Comparison of ENCODE assay signal across 15 cellular contexts in the genomic region with DNA sequence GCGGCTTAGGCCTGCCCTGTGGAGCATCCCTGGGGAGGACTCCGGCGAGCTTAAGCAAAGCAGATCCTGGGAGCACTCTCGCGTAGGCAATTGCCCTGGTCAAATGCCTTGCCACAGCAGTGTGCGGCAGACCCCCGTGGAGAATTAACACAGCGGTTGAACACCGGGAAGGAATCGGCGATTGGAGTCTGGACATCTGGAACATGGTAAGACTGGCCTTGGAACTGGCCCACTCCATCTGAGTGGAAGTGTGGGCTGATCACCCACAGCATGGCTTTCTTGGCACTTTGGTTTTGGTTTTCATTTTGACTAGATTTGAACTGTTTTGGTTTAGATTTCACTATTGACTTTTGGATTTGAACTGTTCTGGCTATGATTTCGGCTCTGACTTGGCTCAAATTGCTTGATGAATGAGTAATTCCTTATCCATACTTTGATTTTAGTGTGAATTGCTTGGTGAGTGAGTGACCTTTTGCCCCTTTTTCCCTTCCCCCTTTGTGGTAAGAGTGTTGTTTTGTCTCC.
DNase-seq lines count a peak whose midpoint lies in the region; ATAC-seq and TF ChIP-seq lines count a peak whose summit lies in the region.
"Had no signal": no experiment of that assay in that cellular context is flagged by ENCODE, and none has a peak within 500 bp of the region (broad histone marks: within the 10 kb centered on the region; RNA-seq: fewer than 3 reads in every experiment).

No MANE protein-coding gene starts in this region.

- H3K4me3 ChIP-seq in epithelial cell of proximal tubule (ENCODE audit: low read depth, low read length) (peak overlapping the region; percentile 39), SK-N-SH (ENCODE audit: low read depth in 2 of 2, low read length in 1 of 2) (no peak overlapping the region)
- H3K4me3 ChIP-seq: BLaER1, HAP-1, MG63 had no signal

- peak; percentile 26 for DNase-seq in GM13976 (ENCODE audit: low spot score)
- DNase-seq in epithelial cell of proximal tubule (ENCODE audit: low read depth) = no peak
- no peak for DNase-seq in NCI-H1417 (lab: John Stamatoyannopoulos, UW)
- DNase-seq in left ventricle myocardium superior = no peak
- DNase-seq in SK-N-SH = no peak
- no peak for DNase-seq in AG08396 (ENCODE audit: low spot score)
- DNase-seq: activated CD8-positive, alpha-beta T cell treated with anti-CD3 and anti-CD28 coated beads, Interleukin-2, amount 10 ng/mL, durations not matched to agents 7 days and 5 days; activated naive CD4-positive, alpha-beta T cell treated with anti-CD3 and anti-CD28 coated beads for 36 hours; head of caudate nucleus; left cardiac atrium; MG63 had no signal

- intact Hi-C loops in left ventricle myocardium superior (cut with micrococcal nuclease) = no loop called here

- POLR2A ChIA-PET in SK-N-SH (lab: Yijun Ruan, JAX) = no interaction called here

- WGBS in SK-N-SH (ENCODE audit: low lambda C conversion rate) = 92% methylated on average over 6 of the region's 12 CpGs

- H3K9me3 ChIP-seq in SK-N-SH = no peaks in the 10 kb centered on the region

- H3K9me2 ChIP-seq in SK-N-SH = no peaks in the 10 kb centered on the region

- TF ChIP-seq CTCF in GM13976 (IDR thresholded peaks at IDR 0.05; ENCODE audit: borderline replicate concordance, control extremely low read depth, extremely low read depth, insufficient read depth, missing control alignments) (no peak), epithelial cell of proximal tubule (conservative IDR thresholded peaks at IDR 0.05; ENCODE audit: low read depth, low read length) (no peak), SK-N-SH (IDR thresholded peaks at IDR 0.05) (no peak)

- TF ChIP-seq EP300 in SK-N-SH (IDR thresholded peaks at IDR 0.05; ENCODE audit: borderline replicate concordance in 1 of 2, low read depth in 1 of 2, low read length in 1 of 2) = no peak

- H3K4me1 ChIP-seq in SK-N-SH (ENCODE audit: control insufficient read depth in 1 of 2, insufficient read depth in 2 of 2, low read depth in 1 of 2, low read length in 1 of 2) = no peaks in the 10 kb centered on the region
- H3K4me1 ChIP-seq: BLaER1, HAP-1 had no signal

- no peak overlapping the region for H3K4me2 ChIP-seq in SK-N-SH
- H3K4me2 ChIP-seq: BLaER1 had no signal

- H3K36me3 ChIP-seq in SK-N-SH (replicated peaks in 1 of 2; ENCODE audit: control insufficient read depth in 1 of 2, insufficient read depth in 2 of 2, low read length in 1 of 2) = peaks cover 0 to 3% of the 10 kb centered on the region in 2 experiments
- H3K36me3 ChIP-seq: HAP-1, MG63 had no signal

- CTCF ChIA-PET in SK-N-SH (lab: Yijun Ruan, JAX) = no interaction called here

- no peak for TF ChIP-seq RAD21 in SK-N-SH (IDR thresholded peaks at IDR 0.05; ENCODE audit: low read length)

- no peaks in the 10 kb centered on the region for H4K20me1 ChIP-seq in SK-N-SH (ENCODE audit: insufficient read depth)
- H4K20me1 ChIP-seq: BLaER1 had no signal

- ATAC-seq in GM19324 (IDR thresholded peaks at IDR 0.05; ENCODE audit: low FRiP score, unreplicated experiment) = peak; percentile 57
- peak; percentile 64 for ATAC-seq in HG02885 (IDR thresholded peaks at IDR 0.05; ENCODE audit: poor library complexity, unreplicated experiment)
- ATAC-seq in left ventricle myocardium superior = no peak
- ATAC-seq: activated CD8-positive, alpha-beta T cell treated with anti-CD3 and anti-CD28 coated beads, Interleukin-2, amount 10 ng/mL, durations not matched to agents 7 days and 5 days; left cardiac atrium had no signal

- H3F3A ChIP-seq in SK-N-SH (replicated peaks; ENCODE audit: insufficient read depth) = no peaks in the 10 kb centered on the region

- no peaks in the 10 kb centered on the region for H3K79me2 ChIP-seq in SK-N-SH (ENCODE audit: insufficient read depth)

- H3K9ac ChIP-seq in SK-N-SH = no peak overlapping the region
- H3K9ac ChIP-seq: BLaER1 had no signal

- H2AFZ ChIP-seq in SK-N-SH (ENCODE audit: low read depth) = no peak overlapping the region

- no peaks in the 10 kb centered on the region for H3K27me3 ChIP-seq in SK-N-SH (ENCODE audit: insufficient read depth)
- H3K27me3 ChIP-seq: BLaER1, MG63 had no signal

- no peak overlapping the region for H3K27ac ChIP-seq in SK-N-SH (ENCODE audit: low read depth in 2 of 2, low read length in 1 of 2)
- H3K27ac ChIP-seq: BLaER1 had no signal

- in situ Hi-C loops in GM13976 (cut with MboI; ENCODE audit: low sequenced_read_pairs, unreplicated experiment) = no loop called here

TF ChIP-seq in SK-N-SH, 30 proteins besides CTCF, POLR2A, EP300 and RAD21:
- TF ChIP-seq NFIC (IDR thresholded peaks at IDR 0.05; ENCODE audit: borderline replicate concordance) = no peak
- TF ChIP-seq EZH2phosphoT487 (IDR thresholded peaks at IDR 0.05; ENCODE audit: borderline replicate concordance, low read depth) = no peak
- TF ChIP-seq NRF1 (IDR thresholded peaks at IDR 0.05; ENCODE audit: low read depth, low read length) = no peak
- TF ChIP-seq MEF2A (IDR thresholded peaks at IDR 0.05; ENCODE audit: borderline replicate concordance, low read depth) = no peak
- no peak for TF ChIP-seq FOXJ3 (CRISPR knock-in tag; IDR thresholded peaks at IDR 0.05)
- TF ChIP-seq SIN3A (IDR thresholded peaks at IDR 0.05; ENCODE audit: borderline replicate concordance, low read depth, low read length) = no peak
- TF ChIP-seq ZBTB33 (IDR thresholded peaks at IDR 0.05; ENCODE audit: borderline replicate concordance, low read depth) = no peak
- TF ChIP-seq CHD2 (IDR thresholded peaks at IDR 0.05; ENCODE audit: low read length, partially characterized antibody) = no peak
- TF ChIP-seq JUND (IDR thresholded peaks at IDR 0.05) = no peak
- TF ChIP-seq, protein P1, sequence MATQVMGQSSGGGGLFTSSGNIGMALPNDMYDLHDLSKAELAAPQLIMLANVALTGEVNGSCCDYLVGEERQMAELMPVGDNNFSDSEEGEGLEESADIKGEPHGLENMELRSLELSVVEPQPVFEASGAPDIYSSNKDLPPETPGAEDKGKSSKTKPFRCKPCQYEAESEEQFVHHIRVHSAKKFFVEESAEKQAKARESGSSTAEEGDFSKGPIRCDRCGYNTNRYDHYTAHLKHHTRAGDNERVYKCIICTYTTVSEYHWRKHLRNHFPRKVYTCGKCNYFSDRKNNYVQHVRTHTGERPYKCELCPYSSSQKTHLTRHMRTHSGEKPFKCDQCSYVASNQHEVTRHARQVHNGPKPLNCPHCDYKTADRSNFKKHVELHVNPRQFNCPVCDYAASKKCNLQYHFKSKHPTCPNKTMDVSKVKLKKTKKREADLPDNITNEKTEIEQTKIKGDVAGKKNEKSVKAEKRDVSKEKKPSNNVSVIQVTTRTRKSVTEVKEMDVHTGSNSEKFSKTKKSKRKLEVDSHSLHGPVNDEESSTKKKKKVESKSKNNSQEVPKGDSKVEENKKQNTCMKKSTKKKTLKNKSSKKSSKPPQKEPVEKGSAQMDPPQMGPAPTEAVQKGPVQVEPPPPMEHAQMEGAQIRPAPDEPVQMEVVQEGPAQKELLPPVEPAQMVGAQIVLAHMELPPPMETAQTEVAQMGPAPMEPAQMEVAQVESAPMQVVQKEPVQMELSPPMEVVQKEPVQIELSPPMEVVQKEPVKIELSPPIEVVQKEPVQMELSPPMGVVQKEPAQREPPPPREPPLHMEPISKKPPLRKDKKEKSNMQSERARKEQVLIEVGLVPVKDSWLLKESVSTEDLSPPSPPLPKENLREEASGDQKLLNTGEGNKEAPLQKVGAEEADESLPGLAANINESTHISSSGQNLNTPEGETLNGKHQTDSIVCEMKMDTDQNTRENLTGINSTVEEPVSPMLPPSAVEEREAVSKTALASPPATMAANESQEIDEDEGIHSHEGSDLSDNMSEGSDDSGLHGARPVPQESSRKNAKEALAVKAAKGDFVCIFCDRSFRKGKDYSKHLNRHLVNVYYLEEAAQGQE (IDR thresholded peaks at IDR 0.05; ENCODE audit: low read depth, low read length) = no peak
- TF ChIP-seq YY1 (IDR thresholded peaks at IDR 0.05; ENCODE audit: low read depth) = no peak
- no peak for TF ChIP-seq TCF12 (IDR thresholded peaks at IDR 0.05)
- no peak for TF ChIP-seq GATA2 (CRISPR knock-in tag; IDR thresholded peaks at IDR 0.05)
TF ChIP-seq in SK-N-SH: peak in this region for 0.
